Comparison of ENCODE assay signal across 8 cellular contexts in the genomic region with DNA sequence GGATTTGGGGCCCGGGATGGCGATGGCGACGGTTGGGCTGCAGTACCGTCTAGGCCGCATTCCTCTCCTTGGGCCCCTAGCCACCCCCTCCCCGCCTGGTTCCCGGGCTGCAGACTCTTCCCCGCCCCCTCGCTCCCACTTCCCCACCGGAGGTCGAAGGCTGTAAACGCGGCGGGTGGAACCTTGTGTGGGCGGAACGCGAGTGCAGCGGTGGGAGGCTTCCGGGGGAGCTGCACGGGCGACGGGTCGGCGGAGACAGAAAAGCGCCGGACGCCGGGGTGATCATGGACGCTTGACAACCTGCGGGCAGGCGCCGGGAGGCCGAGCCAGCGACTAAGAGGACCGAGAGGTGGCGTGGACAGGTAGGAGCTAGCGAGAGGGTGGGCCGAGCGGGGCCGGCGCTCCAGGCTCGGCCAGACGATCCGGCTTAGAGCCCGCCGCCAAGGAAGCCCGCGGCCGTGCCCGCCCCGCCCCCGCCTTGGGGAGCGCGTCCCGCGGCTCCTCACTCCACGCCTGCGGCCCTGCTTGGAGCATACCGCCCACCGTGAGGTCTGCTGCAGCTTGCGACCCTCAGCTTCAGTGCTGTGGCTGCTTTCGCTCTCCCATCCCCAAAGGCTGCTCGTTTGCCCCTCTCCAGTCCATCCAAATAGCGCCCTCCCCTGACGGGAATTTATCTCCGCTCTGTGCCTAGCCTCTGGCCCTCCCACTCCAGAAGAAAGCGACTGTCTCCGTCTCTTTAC. TPM values are rescaled to one million over a fixed set of nuclear protein-coding genes. Genes with fewer than 3 reads are reported as not detected.
DNase-seq lines count a peak whose midpoint lies in the region.

A gene (plus strand): TSS at position 269 of the 740 bp plus-strand sequence. CDS start 2,126 bp downstream, outside the sequence.

- peaks cover 28% of the 10 kb centered on the region for H3K36me3 ChIP-seq in MG63
- peaks cover 17% of the 10 kb centered on the region for H3K36me3 ChIP-seq in SJCRH30
- peaks cover 20% of the 10 kb centered on the region for H3K36me3 ChIP-seq in neuron (ENCODE audit: insufficient read depth, low read length)
- H3K36me3 ChIP-seq in subcutaneous abdominal adipose tissue (ENCODE audit: control insufficient read depth in 5 of 5, insufficient read depth in 5 of 5, low read length in 5 of 5) = peaks cover 7 to 22% (median 14%) of the 10 kb centered on the region in 5 donors

- peak within 1 kb of the TSS; percentile 56; the same call in 1 of the 2 replicates for H3K27ac ChIP-seq in SJCRH30
- peak within 1 kb of the TSS; percentile 51 for H3K27ac ChIP-seq in subcutaneous abdominal adipose tissue (ENCODE audit: low read depth, low read length)

- H3K9me3 ChIP-seq in MG63 (no peaks in the 10 kb centered on the region), SJCRH30 (replicated peaks) (no peaks in the 10 kb centered on the region), neuron (ENCODE audit: low read length) (no peaks in the 10 kb centered on the region), subcutaneous abdominal adipose tissue (ENCODE audit: control insufficient read depth in 5 of 5, low read length in 5 of 5) (no peaks in the 10 kb centered on the region)

- peak; percentile 76 for DNase-seq in EH (ENCODE audit: low read depth)
- DNase-seq in H4 (ENCODE audit: low spot score) = peak; percentile 56
- DNase-seq in MG63 = peak; percentile 88
- DNase-seq in SJCRH30 = peak; percentile 92 to 93
- DNase-seq in activated gamma-delta T cell treated with anti-CD3 and anti-CD28 coated beads, Interleukin-2, amount 50 U/mL, for 16 hours (ENCODE audit: low read depth) = peak; percentile 69
- DNase-seq in foreskin melanocyte = peak; percentile 69

- peak within 1 kb of the TSS; percentile 14 to 91 (median 90) for H3K9ac ChIP-seq in subcutaneous abdominal adipose tissue (ENCODE audit: low read length in 5 of 5)

- peak within 1 kb of the TSS; percentile 84 for H3K4me3 ChIP-seq in MG63
- peak within 1 kb of the TSS; percentile 93 for H3K4me3 ChIP-seq in SJCRH30
- H3K4me3 ChIP-seq in neuron (ENCODE audit: low read length) = peak within 1 kb of the TSS; percentile 72
- H3K4me3 ChIP-seq in subcutaneous abdominal adipose tissue (ENCODE audit: low read depth in 1 of 5, low read length in 5 of 5) = peak within 1 kb of the TSS; percentile 89 to 98 (median 92)

- H3K4me1 ChIP-seq in SJCRH30 (peaks cover 10% of the 10 kb centered on the region; the same call in 1 of the 2 replicates), neuron (ENCODE audit: insufficient read depth, low read length) (peaks cover 26% of the 10 kb centered on the region), subcutaneous abdominal adipose tissue (ENCODE audit: control insufficient read depth in 5 of 5, insufficient read depth in 5 of 5, low read length in 5 of 5) (peaks cover 4 to 49% (median 47%) of the 10 kb centered on the region in 5 donors)

- peak within 1 kb of the TSS; percentile 83 for H2AFZ ChIP-seq in neuron (ENCODE audit: low read depth, low read length)

- no peaks in the 10 kb centered on the region for H3K27me3 ChIP-seq in MG63
- H3K27me3 ChIP-seq in SJCRH30 = no peaks in the 10 kb centered on the region
- no peaks in the 10 kb centered on the region for H3K27me3 ChIP-seq in neuron (ENCODE audit: insufficient read depth, low read length)
- H3K27me3 ChIP-seq in subcutaneous abdominal adipose tissue (ENCODE audit: control insufficient read depth in 5 of 5, insufficient read depth in 4 of 5, low read length in 5 of 5) = no peaks in the 10 kb centered on the region

RNA-seq across cellular contexts. Expression of the gene that starts here (rescaled TPM):
- 14.7 and 21.7 TPM in 2 replicates for total RNA-seq in H4 (2014; rRNA removed; shearing (Covaris generic))
- 40.6 and 56.4 TPM in 2 replicates for total RNA-seq in MG63 (2014; rRNA removed; shearing (Covaris generic); ENCODE audit: low replicate concordance)
- total RNA-seq in SJCRH30 (2014; rRNA removed; shearing (Covaris generic)) = 42.9 and 45.9 TPM in 2 replicates

Comparison
In these comparisons a context has a peak if more than half of its experiments do, and no peak if none do; other contexts are left out.
1. Peak in every context shown above with its lines: DNase-seq, H3K4me3 ChIP-seq and H3K27ac ChIP-seq.